In the genomic region with DNA sequence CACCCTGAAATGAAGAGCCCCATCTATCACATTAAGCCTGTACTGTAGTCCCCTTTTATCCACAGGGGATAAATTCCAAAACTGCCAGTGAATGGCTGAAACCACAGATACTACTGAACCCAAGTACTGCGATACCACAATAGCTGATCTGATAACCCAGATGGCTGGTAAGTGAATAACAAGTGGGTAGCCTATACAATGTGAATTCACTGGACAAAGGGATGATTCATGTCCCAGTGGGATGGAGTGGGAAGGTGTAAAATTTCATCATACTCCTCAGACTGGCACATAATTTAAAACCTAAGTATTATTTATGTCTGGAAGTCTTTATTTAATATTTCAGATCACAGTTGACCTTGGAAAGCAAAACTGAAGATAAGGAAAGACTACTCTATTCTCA, we compare ENCODE assay signal across 17 cellular contexts.
A peak's percentile ranks its signal among the peaks of the same experiment; 100 is the strongest.
DNase-seq lines count a peak whose midpoint lies in the region; ATAC-seq, FAIRE-seq and TF ChIP-seq lines count a peak whose summit lies in the region.
"Had no signal": no experiment of that assay in that cellular context is flagged by ENCODE, and none has a peak within 500 bp of the region (broad histone marks: within the 10 kb centered on the region; RNA-seq: fewer than 3 reads in every experiment).

No MANE protein-coding gene starts in this region.

- no peak overlapping the region for H3K27ac ChIP-seq in astrocyte (ENCODE audit: low read depth, low read length)
- H3K27ac ChIP-seq: adrenal gland had no signal

- peak overlapping the region; percentile 22 for H3K4me2 ChIP-seq in astrocyte (ENCODE audit: low read length)

- H3K4me3 ChIP-seq in astrocyte (ENCODE audit: insufficient read depth, low read depth, low read length): no peak overlapping the region
- H3K4me3 ChIP-seq: adrenal gland had no signal

- no peaks in the 10 kb centered on the region for H3K27me3 ChIP-seq in astrocyte (ENCODE audit: insufficient read depth, low read length)
- H3K27me3 ChIP-seq: adrenal gland had no signal

- no peak overlapping the region for H3K4me3 Mint-ChIP-seq in astrocyte (ENCODE audit: unreplicated experiment)
- H3K4me3 Mint-ChIP-seq: activated CD8-positive, alpha-beta memory T cell treated with anti-CD3 and anti-CD28 coated beads, Interleukin-2, amount 10 ng/mL, durations not matched to agents 7 days and 5 days; CD14-positive monocyte; immature natural killer cell; neural crest cell; T-helper 1 cell treated with Interleukin-12 subunit alpha and Interleukin-12 subunit beta and Interleukin-4 antibody, amounts not matched to agents 30 μg/mL and 1 μg/mL, for 36 hours had no signal

- H3K9me3 Mint-ChIP-seq in astrocyte (ENCODE audit: unreplicated experiment): peaks cover 8% of the 10 kb centered on the region

- H3K79me2 ChIP-seq in astrocyte (ENCODE audit: insufficient read depth, low read length): no peaks in the 10 kb centered on the region

- DNase-seq in AG08396 (ENCODE audit: low spot score) (peak; percentile 1), HT1080 (ENCODE audit: low read depth) (peak; percentile 67), astrocyte (ENCODE audit: low read depth) (peak; percentile 70), inferior parietal cortex (ENCODE audit: extremely low spot score) (peak; percentile 20), SKM-1 (lab: John Stamatoyannopoulos, UW; ENCODE audit: unreplicated experiment) (no peak), SHP77 (lab: John Stamatoyannopoulos, UW) (no peak)
- DNase-seq: activated CD8-positive, alpha-beta memory T cell treated with anti-CD3 and anti-CD28 coated beads, Interleukin-2, amount 10 ng/mL, durations not matched to agents 7 days and 5 days; adrenal gland; immature natural killer cell; NCI-H1105 treated with DMSO at 0.1 percent for 48 hours; NK-92 treated with Interleukin-12 subunit alpha and Interleukin-12 subunit beta, amount 100 ng/mL, for 24 hours; stimulated activated naive CD4-positive, alpha-beta T cell had no signal

- H3K27me3 Mint-ChIP-seq in astrocyte (ENCODE audit: low read depth, unreplicated experiment): no peaks in the 10 kb centered on the region
- H3K27me3 Mint-ChIP-seq: activated CD8-positive, alpha-beta memory T cell treated with anti-CD3 and anti-CD28 coated beads, Interleukin-2, amount 10 ng/mL, durations not matched to agents 7 days and 5 days had no signal

- H3K4me1 ChIP-seq in astrocyte (ENCODE audit: insufficient read depth, low read length): peaks cover 4% of the 10 kb centered on the region
- H3K4me1 ChIP-seq: adrenal gland had no signal

- peak overlapping the region; percentile 84 for H3K27ac Mint-ChIP-seq in astrocyte (ENCODE audit: unreplicated experiment)
- H3K27ac Mint-ChIP-seq: activated CD8-positive, alpha-beta memory T cell treated with anti-CD3 and anti-CD28 coated beads, Interleukin-2, amount 10 ng/mL, durations not matched to agents 7 days and 5 days; CD14-positive monocyte; immature natural killer cell; T-helper 1 cell treated with Interleukin-12 subunit alpha and Interleukin-12 subunit beta and Interleukin-4 antibody, amounts not matched to agents 30 μg/mL and 1 μg/mL, for 36 hours had no signal

- H3K9ac ChIP-seq in astrocyte (ENCODE audit: low read length): no peak overlapping the region

- peak; percentile 29 for FAIRE-seq in astrocyte (lab: Jason Lieb, UNC)

- H3K9me3 ChIP-seq in astrocyte (ENCODE audit: insufficient read depth, low read depth, low read length): no peaks in the 10 kb centered on the region
- H3K9me3 ChIP-seq: adrenal gland had no signal

- H3K36me3 ChIP-seq in astrocyte (ENCODE audit: insufficient read depth, low read length): no peaks in the 10 kb centered on the region
- H3K36me3 ChIP-seq: adrenal gland had no signal

- H3K36me3 Mint-ChIP-seq in astrocyte (ENCODE audit: low read depth, unreplicated experiment): no peaks in the 10 kb centered on the region
- H3K36me3 Mint-ChIP-seq: CD14-positive monocyte had no signal

- H2AFZ ChIP-seq in astrocyte (ENCODE audit: low read depth, low read length): no peak overlapping the region

- no peaks in the 10 kb centered on the region for H4K20me1 ChIP-seq in astrocyte (ENCODE audit: insufficient read depth, low read length)

- peaks cover 5% of the 10 kb centered on the region for H3K4me1 Mint-ChIP-seq in astrocyte (ENCODE audit: low read depth, unreplicated experiment)
- H3K4me1 Mint-ChIP-seq: CD14-positive monocyte had no signal

- no peak for ATAC-seq in HG03159 (IDR thresholded peaks at IDR 0.05; ENCODE audit: unreplicated experiment)
- no peak for ATAC-seq in GM18511 (IDR thresholded peaks at IDR 0.05; ENCODE audit: unreplicated experiment)
- ATAC-seq: activated CD8-positive, alpha-beta memory T cell treated with anti-CD3 and anti-CD28 coated beads, Interleukin-2, amount 10 ng/mL, durations not matched to agents 7 days and 5 days had no signal

- no peak for TF ChIP-seq CTCF in astrocyte (IDR thresholded peaks at IDR 0.05; ENCODE audit: insufficient read depth, low read depth, low read length)

Comparison
In these comparisons a context has a peak if more than half of its experiments do, and no peak if none do; other contexts are left out.
1. DNase-seq: peak in AG08396 (single experiment), HT1080 (single experiment), astrocyte (single experiment) and inferior parietal cortex (single experiment); none in SKM-1 (single experiment) and SHP77 (0 of 2).